9 cellular contexts compared by ENCODE assay signal in genomic region chr10:80206277-80206655, GRCh38. TPM values are rescaled to one million over a fixed set of nuclear protein-coding genes. Genes with fewer than 3 reads are reported as not detected.
DNase-seq lines count a peak whose midpoint lies in the region; ATAC-seq and TF ChIP-seq lines count a peak whose summit lies in the region.
"Had no signal": no experiment of that assay in that cellular context is flagged by ENCODE, and none has a peak within 500 bp of the region (broad histone marks: within the 10 kb centered on the region; RNA-seq: fewer than 3 reads in every experiment).

No MANE protein-coding gene starts in this region.

- 0 out of 2 replicates have a peak, but pooled peaks cover 4% of the 10 kb centered on the region for H3F3A ChIP-seq in DOHH2 (ENCODE audit: control insufficient read depth, insufficient read depth)

- no peak for TF ChIP-seq CTCF in DOHH2 (IDR thresholded peaks at IDR 0.05; ENCODE audit: low read depth, low read length, poor library complexity, severe bottlenecking)
- no peak for TF ChIP-seq CTCF in esophagus squamous epithelium (IDR thresholded peaks at IDR 0.05)
- TF ChIP-seq CTCF in sigmoid colon (IDR thresholded peaks at IDR 0.05): no peak

- 79 to 84% methylated on average over 3 of the region's 3 CpGs for WGBS in esophagus squamous epithelium, 2 donors
- WGBS in sigmoid colon, 2 donors: 63 to 89% methylated on average over 3 of the region's 3 CpGs

- H3K36me3 ChIP-seq in DOHH2 (ENCODE audit: control insufficient read depth, low read length): peaks cover 15% of the 10 kb centered on the region
- H3K36me3 ChIP-seq in SJSA1: peaks cover 10% of the 10 kb centered on the region
- peaks cover 0 to 4% (median 0%) of the 10 kb centered on the region in 3 donors for H3K36me3 ChIP-seq in esophagus squamous epithelium
- no peaks in the 10 kb centered on the region for H3K36me3 ChIP-seq in sigmoid colon

- intact Hi-C loops in esophagus squamous epithelium (cut with DNase I) (loop anchor here (5.0 kb wide), 1 partner anchor 59 kb away; no protein-coding TSS in a partner anchor), sigmoid colon (cut with DNase I) (loop anchor here (5.0 to 10.0 kb wide), 2 partner anchors 129 to 831 kb away; partner anchors contain the start of gene TMEM254)

- peaks cover 5% of the 10 kb centered on the region for H4K20me1 ChIP-seq in DOHH2 (ENCODE audit: control insufficient read depth, insufficient read depth, low read depth, low read length)

- H3K9me2 ChIP-seq in DOHH2 (replicated peaks; ENCODE audit: control insufficient read depth, low read length): no peaks in the 10 kb centered on the region

- TF ChIP-seq EP300 in sigmoid colon (IDR thresholded peaks at IDR 0.05): no peak

- peak overlapping the region; percentile 86 for H3K4me3 ChIP-seq in DOHH2 (ENCODE audit: low read length)
- H3K4me3 ChIP-seq in SJSA1: no peak overlapping the region
- H3K4me3 ChIP-seq in esophagus squamous epithelium: peak overlapping the region in 2 of 4 donors; percentile 66 to 91
- peak overlapping the region in 2 of 4 donors; percentile 82 to 93 for H3K4me3 ChIP-seq in sigmoid colon

- H3K79me2 ChIP-seq in DOHH2 (ENCODE audit: control insufficient read depth, low read length): peaks cover 40% of the 10 kb centered on the region

- peaks cover 35% of the 10 kb centered on the region for H3K4me1 ChIP-seq in DOHH2 (ENCODE audit: control insufficient read depth, low read length)
- peaks cover 43% of the 10 kb centered on the region for H3K4me1 ChIP-seq in SJSA1 (replicated peaks)
- peaks cover 37 to 72% (median 38%) of the 10 kb centered on the region in 3 donors for H3K4me1 ChIP-seq in esophagus squamous epithelium
- H3K4me1 ChIP-seq in sigmoid colon: peaks cover 0 to 71% (median 59%) of the 10 kb centered on the region in 4 donors

- TF ChIP-seq POLR2A in esophagus squamous epithelium (IDR thresholded peaks at IDR 0.05) (no peak), sigmoid colon (IDR thresholded peaks at IDR 0.05) (no peak)

- H3K27ac ChIP-seq in DOHH2 (ENCODE audit: low read depth, low read length): no peak overlapping the region
- peak overlapping the region; percentile 94 for H3K27ac ChIP-seq in SJSA1
- H3K27ac ChIP-seq in esophagus squamous epithelium: peak overlapping the region; percentile 98 to 100 (median 100)
- H3K27ac ChIP-seq in sigmoid colon: peak overlapping the region; percentile 96 to 99 (median 96)

- peak overlapping the region; percentile 89 for H3K4me2 ChIP-seq in DOHH2 (ENCODE audit: low read length)

- ATAC-seq in HG02623 (IDR thresholded peaks at IDR 0.05; ENCODE audit: unreplicated experiment): no peak
- ATAC-seq in GM21825 (IDR thresholded peaks at IDR 0.05; ENCODE audit: unreplicated experiment): no peak

- H3K27me3 ChIP-seq in DOHH2 (ENCODE audit: control insufficient read depth, low read length): no peaks in the 10 kb centered on the region
- 0 out of 2 replicates have a peak, but pooled peaks cover 3% of the 10 kb centered on the region for H3K27me3 ChIP-seq in SJSA1 (replicated peaks)
- H3K27me3 ChIP-seq in esophagus squamous epithelium: no peaks in the 10 kb centered on the region
- no peaks in the 10 kb centered on the region for H3K27me3 ChIP-seq in sigmoid colon

- H3K9me3 ChIP-seq in DOHH2 (ENCODE audit: control insufficient read depth, insufficient read depth, low read length) (no peaks in the 10 kb centered on the region), SJSA1 (replicated peaks) (no peaks in the 10 kb centered on the region), esophagus squamous epithelium (no peaks in the 10 kb centered on the region), sigmoid colon (no peaks in the 10 kb centered on the region)

- DNase-seq in SJSA1 (ENCODE audit: low read depth in 1 of 2, low spot score in 2 of 2): no peak
- DNase-seq in esophagus squamous epithelium (lab: John Stamatoyannopoulos, UW): no peak
- DNase-seq in sigmoid colon: no peak
- no peak for DNase-seq in hepatic stellate cell (ENCODE audit: low spot score)
- DNase-seq in GM03348 (ENCODE audit: low spot score): no peak
- DNase-seq: NCI-H2171 treated with DMSO at 0.1 percent for 48 hours had no signal

RNA-seq across cellular contexts. Expression of gene ANXA11, which starts 0.9 kb away (rescaled TPM):
- 76.9 and 114 TPM in 2 replicates for total RNA-seq in SJSA1 (2014; rRNA removed; shearing (Covaris generic))
- total RNA-seq in esophagus squamous epithelium (100 to 1,000 TPM; 131 to 243 (median 163) TPM), sigmoid colon (100 to 1,000 TPM in 1 of 4 donors, 10 to 100 TPM in 3; 63.2 to 109 (median 75.7) TPM)
- 100 to 1,000 TPM; 170 to 323 (median 199) TPM for polyA plus RNA-seq in sigmoid colon
